ENCODE assay signal across 1 cellular context in the genomic region with DNA sequence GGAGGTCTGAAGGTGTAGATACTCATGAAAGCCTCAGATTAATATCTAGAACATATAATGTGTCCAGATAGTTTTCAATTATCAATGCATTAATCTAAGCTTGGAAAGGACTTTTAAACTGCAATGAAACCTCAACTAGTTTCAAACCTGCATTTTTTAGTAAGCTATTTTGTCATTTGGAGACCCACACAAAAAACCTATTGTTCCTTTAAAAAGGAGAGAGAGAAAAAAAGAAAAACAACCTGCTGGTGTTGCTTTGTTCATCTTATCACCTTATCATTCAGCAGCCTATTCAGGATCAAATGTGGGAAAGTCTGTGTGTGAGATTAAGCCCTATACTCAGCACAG.
TF ChIP-seq lines count a peak whose summit lies in the region.

No MANE protein-coding gene starts in this region.

TF ChIP-seq in GM12878, 131 proteins besides CTCF, POLR2A, EP300 and RAD21 (continued from another document):
- TF ChIP-seq, protein P1, sequence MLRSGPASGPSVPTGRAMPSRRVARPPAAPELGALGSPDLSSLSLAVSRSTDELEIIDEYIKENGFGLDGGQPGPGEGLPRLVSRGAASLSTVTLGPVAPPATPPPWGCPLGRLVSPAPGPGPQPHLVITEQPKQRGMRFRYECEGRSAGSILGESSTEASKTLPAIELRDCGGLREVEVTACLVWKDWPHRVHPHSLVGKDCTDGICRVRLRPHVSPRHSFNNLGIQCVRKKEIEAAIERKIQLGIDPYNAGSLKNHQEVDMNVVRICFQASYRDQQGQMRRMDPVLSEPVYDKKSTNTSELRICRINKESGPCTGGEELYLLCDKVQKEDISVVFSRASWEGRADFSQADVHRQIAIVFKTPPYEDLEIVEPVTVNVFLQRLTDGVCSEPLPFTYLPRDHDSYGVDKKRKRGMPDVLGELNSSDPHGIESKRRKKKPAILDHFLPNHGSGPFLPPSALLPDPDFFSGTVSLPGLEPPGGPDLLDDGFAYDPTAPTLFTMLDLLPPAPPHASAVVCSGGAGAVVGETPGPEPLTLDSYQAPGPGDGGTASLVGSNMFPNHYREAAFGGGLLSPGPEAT (IDR thresholded peaks at IDR 0.05; ENCODE audit: low read depth) = peak; percentile 66
- TF ChIP-seq DPF2 (IDR thresholded peaks at IDR 0.05) = 0 out of 2 replicates have a peak, but pooled peaks have one; percentile 60
- no peak for TF ChIP-seq HDAC6 (IDR thresholded peaks at IDR 0.05; ENCODE audit: unreplicated experiment)
- peak; percentile 45; the same call in 1 of the 2 replicates for TF ChIP-seq RUNX3 (IDR thresholded peaks at IDR 0.05; ENCODE audit: low read length)
- TF ChIP-seq IKZF2 (IDR thresholded peaks at IDR 0.05) = peak; percentile 65 to 71; a peak in 3 of 4 replicates
- TF ChIP-seq, protein P2, sequence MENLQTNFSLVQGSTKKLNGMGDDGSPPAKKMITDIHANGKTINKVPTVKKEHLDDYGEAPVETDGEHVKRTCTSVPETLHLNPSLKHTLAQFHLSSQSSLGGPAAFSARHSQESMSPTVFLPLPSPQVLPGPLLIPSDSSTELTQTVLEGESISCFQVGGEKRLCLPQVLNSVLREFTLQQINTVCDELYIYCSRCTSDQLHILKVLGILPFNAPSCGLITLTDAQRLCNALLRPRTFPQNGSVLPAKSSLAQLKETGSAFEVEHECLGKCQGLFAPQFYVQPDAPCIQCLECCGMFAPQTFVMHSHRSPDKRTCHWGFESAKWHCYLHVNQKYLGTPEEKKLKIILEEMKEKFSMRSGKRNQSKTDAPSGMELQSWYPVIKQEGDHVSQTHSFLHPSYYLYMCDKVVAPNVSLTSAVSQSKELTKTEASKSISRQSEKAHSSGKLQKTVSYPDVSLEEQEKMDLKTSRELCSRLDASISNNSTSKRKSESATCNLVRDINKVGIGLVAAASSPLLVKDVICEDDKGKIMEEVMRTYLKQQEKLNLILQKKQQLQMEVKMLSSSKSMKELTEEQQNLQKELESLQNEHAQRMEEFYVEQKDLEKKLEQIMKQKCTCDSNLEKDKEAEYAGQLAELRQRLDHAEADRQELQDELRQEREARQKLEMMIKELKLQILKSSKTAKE (IDR thresholded peaks at IDR 0.05; ENCODE audit: low read depth, poor library complexity, severe bottlenecking) = peak; percentile 54
- TF ChIP-seq RFX5 (IDR thresholded peaks at IDR 0.05; ENCODE audit: low read depth, low read length) = no peak
- 0 out of 2 replicates have a peak, but pooled peaks have one; percentile 38 for TF ChIP-seq GATAD2B (conservative IDR thresholded peaks at IDR 0.05; ENCODE audit: low read depth)
- TF ChIP-seq NFYA (IDR thresholded peaks at IDR 0.05; ENCODE audit: borderline replicate concordance, low read depth, low read length) = no peak
- peak; percentile 87 for TF ChIP-seq MTA2 (IDR thresholded peaks at IDR 0.05; ENCODE audit: low read depth)
- TF ChIP-seq NBN (IDR thresholded peaks at IDR 0.05) = 0 out of 2 replicates have a peak, but pooled peaks have one; percentile 26
- TF ChIP-seq NFXL1 (IDR thresholded peaks at IDR 0.05; ENCODE audit: borderline replicate concordance) = no peak
- TF ChIP-seq, protein P3, sequence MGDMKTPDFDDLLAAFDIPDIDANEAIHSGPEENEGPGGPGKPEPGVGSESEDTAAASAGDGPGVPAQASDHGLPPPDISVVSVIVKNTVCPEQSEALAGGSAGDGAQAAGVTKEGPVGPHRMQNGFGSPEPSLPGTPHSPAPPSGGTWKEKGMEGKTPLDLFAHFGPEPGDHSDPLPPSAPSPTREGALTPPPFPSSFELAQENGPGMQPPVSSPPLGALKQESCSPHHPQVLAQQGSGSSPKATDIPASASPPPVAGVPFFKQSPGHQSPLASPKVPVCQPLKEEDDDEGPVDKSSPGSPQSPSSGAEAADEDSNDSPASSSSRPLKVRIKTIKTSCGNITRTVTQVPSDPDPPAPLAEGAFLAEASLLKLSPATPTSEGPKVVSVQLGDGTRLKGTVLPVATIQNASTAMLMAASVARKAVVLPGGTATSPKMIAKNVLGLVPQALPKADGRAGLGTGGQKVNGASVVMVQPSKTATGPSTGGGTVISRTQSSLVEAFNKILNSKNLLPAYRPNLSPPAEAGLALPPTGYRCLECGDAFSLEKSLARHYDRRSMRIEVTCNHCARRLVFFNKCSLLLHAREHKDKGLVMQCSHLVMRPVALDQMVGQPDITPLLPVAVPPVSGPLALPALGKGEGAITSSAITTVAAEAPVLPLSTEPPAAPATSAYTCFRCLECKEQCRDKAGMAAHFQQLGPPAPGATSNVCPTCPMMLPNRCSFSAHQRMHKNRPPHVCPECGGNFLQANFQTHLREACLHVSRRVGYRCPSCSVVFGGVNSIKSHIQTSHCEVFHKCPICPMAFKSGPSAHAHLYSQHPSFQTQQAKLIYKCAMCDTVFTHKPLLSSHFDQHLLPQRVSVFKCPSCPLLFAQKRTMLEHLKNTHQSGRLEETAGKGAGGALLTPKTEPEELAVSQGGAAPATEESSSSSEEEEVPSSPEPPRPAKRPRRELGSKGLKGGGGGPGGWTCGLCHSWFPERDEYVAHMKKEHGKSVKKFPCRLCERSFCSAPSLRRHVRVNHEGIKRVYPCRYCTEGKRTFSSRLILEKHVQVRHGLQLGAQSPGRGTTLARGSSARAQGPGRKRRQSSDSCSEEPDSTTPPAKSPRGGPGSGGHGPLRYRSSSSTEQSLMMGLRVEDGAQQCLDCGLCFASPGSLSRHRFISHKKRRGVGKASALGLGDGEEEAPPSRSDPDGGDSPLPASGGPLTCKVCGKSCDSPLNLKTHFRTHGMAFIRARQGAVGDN (IDR thresholded peaks at IDR 0.05) = peak; percentile 46; the same call in 1 of the 2 replicates
- no peak for TF ChIP-seq FOS (IDR thresholded peaks at IDR 0.05; ENCODE audit: borderline replicate concordance, extremely low read depth, insufficient read length)
- TF ChIP-seq ZNF622 (IDR thresholded peaks at IDR 0.05) = no peak
- peak; percentile 36; the same call in 1 of the 2 replicates for TF ChIP-seq ZNF24 (IDR thresholded peaks at IDR 0.05)
- no peak for TF ChIP-seq GABPA (IDR thresholded peaks at IDR 0.05; ENCODE audit: low read depth)
- 0 out of 2 replicates have a peak, but pooled peaks have one; percentile 49 for TF ChIP-seq SMARCA5 (IDR thresholded peaks at IDR 0.05)
